ENCODE assay signal across 14 cellular contexts in genomic region chr16:74169687-74170522, GRCh38.
DNase-seq lines count a peak whose midpoint lies in the region; ATAC-seq, FAIRE-seq and TF ChIP-seq lines count a peak whose summit lies in the region.
"Had no signal": no experiment of that assay in that cellular context is flagged by ENCODE, and none has a peak within 500 bp of the region (broad histone marks: within the 10 kb centered on the region; RNA-seq: fewer than 3 reads in every experiment).

No MANE protein-coding gene starts in this region.

- no peaks in the 10 kb centered on the region for H3K9me3 ChIP-seq in pancreas
- H3K9me3 ChIP-seq: BLaER1 had no signal

- H3K4me1 ChIP-seq in pancreas = peaks cover 0 to 9% (median 5%) of the 10 kb centered on the region in 3 donors
- H3K4me1 ChIP-seq: BLaER1 had no signal

- no peaks in the 10 kb centered on the region for H3K36me3 ChIP-seq in pancreas
- H3K36me3 ChIP-seq: BLaER1 had no signal

- ATAC-seq in pancreas = peak; percentile 59 to 79 (median 69)
- no peak for ATAC-seq in natural killer cell
- ATAC-seq: WTC11 had no signal

- H3K4me3 Mint-ChIP-seq in natural killer cell (no peak overlapping the region), glutamatergic neuron (ENCODE audit: unreplicated experiment) (no peak overlapping the region)
- H3K4me3 Mint-ChIP-seq: WTC11 had no signal

- peaks cover 0 to 6% of the 10 kb centered on the region in 2 donors for H3K27me3 Mint-ChIP-seq in natural killer cell (ENCODE audit: low read depth in 2 of 2)
- H3K27me3 Mint-ChIP-seq in glutamatergic neuron (ENCODE audit: unreplicated experiment) = no peaks in the 10 kb centered on the region

- 26 to 29% methylated on average over 12 of the region's 12 CpGs for WGBS in pancreas, 2 donors

- H3K4me3 ChIP-seq in pancreas = peak overlapping the region in 1 of 4 donors; percentile 15
- H3K4me3 ChIP-seq: BLaER1, lung had no signal

- no peaks in the 10 kb centered on the region for H3K4me1 Mint-ChIP-seq in natural killer cell
- no peaks in the 10 kb centered on the region for H3K4me1 Mint-ChIP-seq in glutamatergic neuron (ENCODE audit: low read depth, unreplicated experiment)
- H3K4me1 Mint-ChIP-seq: WTC11 had no signal

- TF ChIP-seq CTCF in AG09319 (IDR thresholded peaks at IDR 0.05; ENCODE audit: low read depth, low read length) (no peak), pancreas (IDR thresholded peaks at IDR 0.05) (no peak), natural killer cell (IDR thresholded peaks at IDR 0.05) (no peak), glutamatergic neuron (IDR thresholded peaks at IDR 0.05; ENCODE audit: partially characterized antibody, unreplicated experiment) (no peak)

- DNase-seq in AG09319 (ENCODE audit: extremely low read depth, low read depth) (peak; percentile 37), LHCN-M2 (ENCODE audit: low read depth) (peak; percentile 15), fibroblast of gingiva (ENCODE audit: low read depth) (peak; percentile 41), pancreas (peak in 3 of 6 donors; percentile 9 to 17 (median 11)), natural killer cell (no peak), GM19239 (ENCODE audit: insufficient read length, low spot score) (no peak), glutamatergic neuron (no peak)
- DNase-seq in activated CD4-positive, alpha-beta T cell treated with anti-CD3 and anti-CD28 coated beads, Interleukin-2, amount 50 U/mL, for 1 hour = no peak
- DNase-seq: activated naive CD4-positive, alpha-beta T cell; NCI-H1417 had no signal

- no peak overlapping the region for H3K27ac Mint-ChIP-seq in natural killer cell
- H3K27ac Mint-ChIP-seq in glutamatergic neuron (ENCODE audit: unreplicated experiment) = no peak overlapping the region
- H3K27ac Mint-ChIP-seq: WTC11 had no signal

- no peaks in the 10 kb centered on the region for H3K27me3 ChIP-seq in pancreas
- H3K27me3 ChIP-seq: BLaER1 had no signal

- intact Hi-C loops in pancreas (cut with DNase I) = no loop called here
- intact Hi-C loops in natural killer cell (cut with micrococcal nuclease) = no loop called here

- FAIRE-seq in pancreas (lab: Jason Lieb, UNC) = peak; percentile 65
- no peak for FAIRE-seq in GM19239 (lab: Jason Lieb, UNC)

- H3K36me3 Mint-ChIP-seq in natural killer cell (no peaks in the 10 kb centered on the region), glutamatergic neuron (ENCODE audit: unreplicated experiment) (no peaks in the 10 kb centered on the region)
- H3K36me3 Mint-ChIP-seq: WTC11 had no signal

- H3K9me3 Mint-ChIP-seq in natural killer cell (peaks cover 0 to 2% of the 10 kb centered on the region in 2 donors), glutamatergic neuron (ENCODE audit: unreplicated experiment) (no peaks in the 10 kb centered on the region)

- H3K27ac ChIP-seq in pancreas = no peak overlapping the region
- H3K27ac ChIP-seq: BLaER1, RWPE1 had no signal

Comparison
In these comparisons a context has a peak if more than half of its experiments do, and no peak if none do; other contexts are left out.
1. DNase-seq: peak in AG09319 (single experiment), LHCN-M2 (single experiment) and fibroblast of gingiva (single experiment); none in activated CD4-positive, alpha-beta T cell treated with anti-CD3 and anti-CD28 coated beads, Interleukin-2, amount 50 U/mL, for 1 hour (single experiment), natural killer cell (single experiment), GM19239 (single experiment) and glutamatergic neuron (single experiment).
2. ATAC-seq: peak in pancreas (4 of 4); none in natural killer cell (0 of 3).